In the genomic region with DNA sequence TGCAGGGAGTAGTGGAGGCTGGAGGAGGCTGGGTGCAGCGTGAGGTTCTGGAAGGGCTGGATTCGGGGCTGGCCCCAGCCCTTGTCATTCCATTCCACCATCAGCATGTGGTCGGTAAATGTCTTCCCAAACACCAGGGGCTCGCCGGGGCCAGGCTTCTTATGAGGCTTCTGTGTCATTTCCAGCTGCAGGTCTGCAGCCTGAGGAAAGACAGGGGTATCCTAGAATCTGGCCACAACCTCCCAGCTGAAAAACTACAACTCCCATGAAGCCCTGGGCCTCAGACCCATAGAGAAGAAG, we compare ENCODE assay signal across 8 cellular contexts. TPM values are rescaled to one million over a fixed set of nuclear protein-coding genes. Genes with fewer than 3 reads are reported as not detected.
DNase-seq lines count a peak whose midpoint lies in the region; ATAC-seq and TF ChIP-seq lines count a peak whose summit lies in the region.
"Had no signal": no experiment of that assay in that cellular context is flagged by ENCODE, and none has a peak within 500 bp of the region (broad histone marks: within the 10 kb centered on the region; RNA-seq: fewer than 3 reads in every experiment).

No MANE protein-coding gene starts in this region.

- H3K4me1 ChIP-seq in uterus = no peaks in the 10 kb centered on the region

- ATAC-seq in GM21381 (IDR thresholded peaks at IDR 0.05; ENCODE audit: unreplicated experiment) = no peak

- intact Hi-C loops in uterus (cut with DNase I; ENCODE audit: low total_unique reads) = no loop called here

- no peak overlapping the region for H3K4me3 ChIP-seq in uterus
- H3K4me3 ChIP-seq: left ventricle myocardium inferior had no signal

- no peaks in the 10 kb centered on the region for H3K9me3 ChIP-seq in uterus
- H3K9me3 ChIP-seq: left ventricle myocardium inferior had no signal

- no peak for TF ChIP-seq CTCF in uterus (IDR thresholded peaks at IDR 0.05)

- DNase-seq in stimulated activated CD4-positive, alpha-beta T cell treated with anti-CD3 and anti-CD28 coated beads, Interleukin-1b, Interleukin-23, amount 100 ng/mL, for 48 hours = peak; percentile 39
- DNase-seq in stimulated activated CD4-positive, alpha-beta T cell treated with anti-CD3 and anti-CD28 coated beads, Interleukin-15, amount 100 ng/mL, for 24 hours = no peak
- DNase-seq in cerebellar cortex (ENCODE audit: low spot score) (peak; percentile 97), uterus (peak; percentile 51 to 61), cerebellar nuclear complex (lab: John Stamatoyannopoulos, UW) (no peak)
- DNase-seq: left ventricle myocardium inferior had no signal

- no peak overlapping the region for H3K27ac ChIP-seq in uterus
- H3K27ac ChIP-seq: left ventricle myocardium inferior had no signal

- TF ChIP-seq POLR2A in uterus (IDR thresholded peaks at IDR 0.05) = no peak

- no peaks in the 10 kb centered on the region for H3K27me3 ChIP-seq in uterus

- H3K36me3 ChIP-seq in uterus = no peaks in the 10 kb centered on the region
- H3K36me3 ChIP-seq: left ventricle myocardium inferior had no signal

RNA-seq across cellular contexts. Expression of gene BCAT2, which starts 4.4 kb away (rescaled TPM):
- 10 to 100 TPM in 3 of 4 donors, 1 to 10 TPM in 1; 9.2 to 54.3 (median 24.6) TPM for total RNA-seq in uterus

RNA-seq across cellular contexts. Expression of gene HSD17B14, which starts 29.8 kb away (rescaled TPM):
- 10 to 100 TPM in 1 of 4 donors, 1 to 10 TPM in 3; 5.6 to 31.9 (median 8.7) TPM for total RNA-seq in uterus

RNA-seq across cellular contexts. Expression of gene FGF21, which starts 51.1 kb away (rescaled TPM):
- total RNA-seq in uterus = not detected
- total RNA-seq: Daoy, left ventricle myocardium inferior had no signal

RNA-seq across cellular contexts. Expression of gene FUT1, which starts 54.0 kb away (rescaled TPM):
- total RNA-seq in uterus = 10 to 100 TPM in 1 of 4 donors, 1 to 10 TPM in 3; 1.5 to 17.7 (median 4.4) TPM
- total RNA-seq: Daoy had no signal

RNA-seq across cellular contexts. Expression of gene IZUMO1, which starts 59.8 kb away (rescaled TPM):
- total RNA-seq in uterus = 1 to 10 TPM in 1 of 4 donors, under 1 TPM in 1, not detected in 2; under 0.01 to 2.3 TPM
- total RNA-seq: Daoy had no signal

Comparison
In these comparisons a context has a peak if more than half of its experiments do, and no peak if none do; other contexts are left out.
1. DNase-seq: peak in stimulated activated CD4-positive, alpha-beta T cell treated with anti-CD3 and anti-CD28 coated beads, Interleukin-1b, Interleukin-23, amount 100 ng/mL, for 48 hours (single experiment), cerebellar cortex (single experiment) and uterus (2 of 2); none in stimulated activated CD4-positive, alpha-beta T cell treated with anti-CD3 and anti-CD28 coated beads, Interleukin-15, amount 100 ng/mL, for 24 hours (single experiment) and cerebellar nuclear complex (0 of 2).